ENCODE assay signal across 14 cellular contexts in the genomic region with DNA sequence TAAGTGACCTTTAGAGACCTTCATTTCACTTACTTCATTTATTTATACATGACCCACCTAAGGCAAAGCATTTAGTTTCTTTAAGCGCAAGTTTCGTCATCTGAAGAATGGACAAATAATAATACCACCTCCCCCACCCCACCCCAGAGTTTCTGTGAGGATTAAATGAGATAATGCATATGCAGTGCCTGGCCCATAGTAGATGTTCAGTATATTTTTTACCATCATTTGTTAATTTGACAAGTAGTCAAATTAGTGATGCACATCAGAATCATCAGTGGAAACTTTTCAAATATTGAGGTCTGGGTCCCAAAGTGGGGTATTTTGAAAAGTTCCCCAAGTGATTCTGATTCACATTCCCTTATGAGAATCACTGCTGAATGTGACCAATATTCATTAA.
"Had no signal": no experiment of that assay in that cellular context is flagged by ENCODE, and none has a peak within 500 bp of the region (broad histone marks: within the 10 kb centered on the region; RNA-seq: fewer than 3 reads in every experiment).

No MANE protein-coding gene starts in this region.

- H3K4me2 ChIP-seq: neural progenitor cell had no signal

- H3K27ac ChIP-seq: foreskin keratinocyte, lower lobe of right lung, neural progenitor cell, ovary had no signal

- H3K4me1 Mint-ChIP-seq: mesothelial cell of epicardium, neural progenitor cell had no signal

- H3K9me3 Mint-ChIP-seq: activated T-helper 1 cell treated with anti-CD3 and anti-CD28 coated beads, Interleukin-12 subunit alpha, Interleukin-12 subunit beta, Interleukin-2, Interleukin-4 antibody, amounts not matched to agents 30 ng/mL and 10 ng/mL and 1 ng/mL, durations not matched to agents 14 hours and 24 hours and 36 hours; immature natural killer cell; mesothelial cell of epicardium; neural progenitor cell; T-helper 2 cell treated with Interferon-gamma antibody and Interleukin-4, amounts not matched to agents 5 μg/mL and 100 μg/mL, for 36 hours had no signal

- H3K4me3 Mint-ChIP-seq: activated T-helper 1 cell treated with anti-CD3 and anti-CD28 coated beads, Interleukin-12 subunit alpha, Interleukin-12 subunit beta, Interleukin-2, Interleukin-4 antibody, amounts not matched to agents 30 ng/mL and 10 ng/mL and 1 ng/mL, durations not matched to agents 14 hours and 24 hours and 36 hours; immature natural killer cell; mesothelial cell of epicardium; neural progenitor cell; T-helper 2 cell treated with Interferon-gamma antibody and Interleukin-4, amounts not matched to agents 5 μg/mL and 100 μg/mL, for 36 hours had no signal

- H3K4me3 ChIP-seq: lower lobe of right lung, neural progenitor cell, ovary had no signal

- H3K36me3 Mint-ChIP-seq: mesothelial cell of epicardium, neural progenitor cell had no signal

- ATAC-seq: foreskin keratinocyte, sciatic nerve had no signal

- H3K27me3 ChIP-seq: foreskin keratinocyte, neural progenitor cell, ovary had no signal

- DNase-seq: activated naive CD4-positive, alpha-beta T cell treated with Interleukin-2 at 50 U/mL for 16 hours; aorta; cortex of kidney; effector CD8-positive, alpha-beta T cell; foreskin keratinocyte; head of caudate nucleus; immature natural killer cell; lower lobe of right lung; ovary had no signal

- H3K27ac Mint-ChIP-seq: mesothelial cell of epicardium; neural progenitor cell; T-helper 2 cell treated with Interferon-gamma antibody and Interleukin-4, amounts not matched to agents 5 μg/mL and 100 μg/mL, for 36 hours had no signal

- H2AFZ ChIP-seq: neural progenitor cell had no signal

- H3K9ac ChIP-seq: neural progenitor cell had no signal

- H3K4me1 ChIP-seq: lower lobe of right lung, neural progenitor cell had no signal

- H3K36me3 ChIP-seq: lower lobe of right lung, neural progenitor cell, ovary had no signal

- H3K9me3 ChIP-seq: lower lobe of right lung, ovary had no signal
